18 cellular contexts compared by ENCODE assay signal in genomic region chr1:8205771-8206170, GRCh38.
DNase-seq lines count a peak whose midpoint lies in the region; ATAC-seq and TF ChIP-seq lines count a peak whose summit lies in the region.
"Had no signal": no experiment of that assay in that cellular context is flagged by ENCODE, and none has a peak within 500 bp of the region (broad histone marks: within the 10 kb centered on the region; RNA-seq: fewer than 3 reads in every experiment).

No MANE protein-coding gene starts in this region.

- H3K4me3 ChIP-seq in PC-3 (ENCODE audit: low read length) (no peak overlapping the region), adipocyte (ENCODE audit: low read length) (no peak overlapping the region), hepatocyte (no peak overlapping the region), tibial artery (no peak overlapping the region)
- H3K4me3 ChIP-seq: BLaER1, MG63 had no signal

- DNase-seq in PC-3 (no peak), adipocyte (ENCODE audit: low read depth) (peak; percentile 22), hepatocyte (ENCODE audit: low spot score) (no peak), tibial artery (no peak)
- no peak for DNase-seq in activated T-cell treated with anti-CD3 and anti-CD28 coated beads, Interleukin-2, amount 50 U/mL, for 72 hours
- DNase-seq: CD8-positive, alpha-beta memory T cell; DND-41; GDM1; GOT3; MG63; NCI-H1105 treated with DMSO at 0.1 percent for 48 hours; NCI-H1930; NCI-H2171; NCI-H82 had no signal

- H3K36me3 ChIP-seq in PC-3 (ENCODE audit: low read depth, low read length) (no peaks in the 10 kb centered on the region), adipocyte (ENCODE audit: control insufficient read depth, insufficient read depth, low read length, severe bottlenecking) (no peaks in the 10 kb centered on the region), hepatocyte (replicated peaks; ENCODE audit: insufficient read depth, low read depth) (no peaks in the 10 kb centered on the region), tibial artery (no peaks in the 10 kb centered on the region)
- H3K36me3 ChIP-seq: BLaER1, MG63 had no signal

- H3K4me1 Mint-ChIP-seq in activated T-cell treated with anti-CD3 and anti-CD28 coated beads, Interleukin-2, amount 50 U/mL, for 72 hours (ENCODE audit: low read depth): no peaks in the 10 kb centered on the region
- H3K4me1 Mint-ChIP-seq: CD8-positive, alpha-beta memory T cell had no signal

- H3K9me3 ChIP-seq in PC-3 (ENCODE audit: low read length) (no peaks in the 10 kb centered on the region), adipocyte (ENCODE audit: control insufficient read depth, low read length) (no peaks in the 10 kb centered on the region), hepatocyte (ENCODE audit: low read depth) (no peaks in the 10 kb centered on the region), tibial artery (no peaks in the 10 kb centered on the region)
- H3K9me3 ChIP-seq: BLaER1, MG63 had no signal

- H3K27ac Mint-ChIP-seq in activated T-cell treated with anti-CD3 and anti-CD28 coated beads, Interleukin-2, amount 50 U/mL, for 72 hours: no peak overlapping the region
- H3K27ac Mint-ChIP-seq: CD8-positive, alpha-beta memory T cell had no signal

- no peak for ATAC-seq in PC-3
- no peak for ATAC-seq in GM21447 (IDR thresholded peaks at IDR 0.05; ENCODE audit: unreplicated experiment)
- no peak for ATAC-seq in activated T-cell treated with anti-CD3 and anti-CD28 coated beads, Interleukin-2, amount 50 U/mL, for 72 hours (replicated peaks in 1 of 2)
- no peak for ATAC-seq in HG02973 (IDR thresholded peaks at IDR 0.05; ENCODE audit: unreplicated experiment)

- H3K27me3 Mint-ChIP-seq in activated T-cell treated with anti-CD3 and anti-CD28 coated beads, Interleukin-2, amount 50 U/mL, for 72 hours (ENCODE audit: low read depth): peaks cover 6% of the 10 kb centered on the region

- no peak overlapping the region for H2AFZ ChIP-seq in PC-3 (ENCODE audit: low read length)
- H2AFZ ChIP-seq in hepatocyte: no peak overlapping the region

- no peaks in the 10 kb centered on the region for H3K27me3 ChIP-seq in PC-3 (ENCODE audit: low read length)
- no peaks in the 10 kb centered on the region for H3K27me3 ChIP-seq in adipocyte (replicated peaks; ENCODE audit: control insufficient read depth, insufficient read depth, low read length)
- no peaks in the 10 kb centered on the region for H3K27me3 ChIP-seq in hepatocyte
- H3K27me3 ChIP-seq in tibial artery: no peaks in the 10 kb centered on the region
- H3K27me3 ChIP-seq: BLaER1, MG63 had no signal

- H3K79me2 ChIP-seq in PC-3 (ENCODE audit: low read length): 0 out of 2 replicates have a peak, but pooled peaks cover 3% of the 10 kb centered on the region
- H3K79me2 ChIP-seq in hepatocyte: no peaks in the 10 kb centered on the region

- no peak for TF ChIP-seq CTCF in PC-3 (conservative IDR thresholded peaks at IDR 0.05; ENCODE audit: low read depth, low read length)
- no peak for TF ChIP-seq CTCF in hepatocyte (IDR thresholded peaks at IDR 0.05; ENCODE audit: poor library complexity)
- TF ChIP-seq CTCF in tibial artery (IDR thresholded peaks at IDR 0.05): no peak

- BruUV-seq in PC-3 (replicated peaks; lab: Mats Ljungman, UMichigan): no TSS peak

- 95% methylated on average over 10 of the region's 10 CpGs for WGBS in hepatocyte (ENCODE audit: low lambda C conversion rate, missing lambda C conversion rate)

- H3K4me2 ChIP-seq in PC-3 (ENCODE audit: low read length) (no peak overlapping the region), hepatocyte (no peak overlapping the region)
- H3K4me2 ChIP-seq: BLaER1, KMS-11 had no signal

- H3K9me3 Mint-ChIP-seq in activated T-cell treated with anti-CD3 and anti-CD28 coated beads, Interleukin-2, amount 50 U/mL, for 72 hours: no peaks in the 10 kb centered on the region
- H3K9me3 Mint-ChIP-seq: CD8-positive, alpha-beta memory T cell had no signal

- peak overlapping the region; percentile 98 for H3K27ac ChIP-seq in PC-3 (ENCODE audit: low read length)
- peak overlapping the region; percentile 90 for H3K27ac ChIP-seq in hepatocyte
- peak overlapping the region; percentile 96 for H3K27ac ChIP-seq in tibial artery
- H3K27ac ChIP-seq: BLaER1, KMS-11 had no signal

- no peak overlapping the region for H3K4me3 Mint-ChIP-seq in activated T-cell treated with anti-CD3 and anti-CD28 coated beads, Interleukin-2, amount 50 U/mL, for 72 hours
- H3K4me3 Mint-ChIP-seq: CD8-positive, alpha-beta memory T cell had no signal

- CTCF ChIA-PET in PC-3 (lab: Charles Lee): no interaction called here

- H4K20me1 ChIP-seq in PC-3 (ENCODE audit: low read length) (no peaks in the 10 kb centered on the region), hepatocyte (ENCODE audit: insufficient read depth, poor library complexity, severe bottlenecking) (no peaks in the 10 kb centered on the region)
- H4K20me1 ChIP-seq: BLaER1 had no signal

- H3F3A ChIP-seq in PC-3 (ENCODE audit: low read length, unreplicated experiment): peaks cover 9% of the 10 kb centered on the region

- H3K9me2 ChIP-seq in PC-3 (replicated peaks; ENCODE audit: low read length) (no peaks in the 10 kb centered on the region), hepatocyte (replicated peaks; ENCODE audit: insufficient read depth) (no peaks in the 10 kb centered on the region)

- POLR2A ChIA-PET in PC-3 (lab: Charles Lee; ENCODE audit: unreplicated experiment): no interaction called here

- H3K9ac ChIP-seq in PC-3 (ENCODE audit: low read length): peak overlapping the region; percentile 86
- H3K9ac ChIP-seq in adipocyte (ENCODE audit: low read length): no peak overlapping the region
- H3K9ac ChIP-seq: BLaER1, KMS-11 had no signal

- H3K36me3 Mint-ChIP-seq in activated T-cell treated with anti-CD3 and anti-CD28 coated beads, Interleukin-2, amount 50 U/mL, for 72 hours (ENCODE audit: insufficient read depth in 2 of 2): no peaks in the 10 kb centered on the region

- H3K4me1 ChIP-seq in PC-3 (ENCODE audit: insufficient read depth, low read length) (peaks cover 46% of the 10 kb centered on the region), adipocyte (ENCODE audit: control insufficient read depth, insufficient read depth, low read length) (peaks cover 40% of the 10 kb centered on the region), hepatocyte (ENCODE audit: insufficient read depth) (peaks cover 36% of the 10 kb centered on the region), tibial artery (peaks cover 0 to 47% (median 43%) of the 10 kb centered on the region in 4 donors)
- H3K4me1 ChIP-seq: BLaER1 had no signal

- intact Hi-C loops in PC-3 (cut with micrococcal nuclease) (loop anchor here (2.0 kb wide), 1 partner anchor 53 kb away; no protein-coding TSS in a partner anchor), tibial artery (cut with DNase I; ENCODE audit: low total_unique reads) (no loop called here)
